Comparison of ENCODE assay signal across 15 cellular contexts in the genomic region with DNA sequence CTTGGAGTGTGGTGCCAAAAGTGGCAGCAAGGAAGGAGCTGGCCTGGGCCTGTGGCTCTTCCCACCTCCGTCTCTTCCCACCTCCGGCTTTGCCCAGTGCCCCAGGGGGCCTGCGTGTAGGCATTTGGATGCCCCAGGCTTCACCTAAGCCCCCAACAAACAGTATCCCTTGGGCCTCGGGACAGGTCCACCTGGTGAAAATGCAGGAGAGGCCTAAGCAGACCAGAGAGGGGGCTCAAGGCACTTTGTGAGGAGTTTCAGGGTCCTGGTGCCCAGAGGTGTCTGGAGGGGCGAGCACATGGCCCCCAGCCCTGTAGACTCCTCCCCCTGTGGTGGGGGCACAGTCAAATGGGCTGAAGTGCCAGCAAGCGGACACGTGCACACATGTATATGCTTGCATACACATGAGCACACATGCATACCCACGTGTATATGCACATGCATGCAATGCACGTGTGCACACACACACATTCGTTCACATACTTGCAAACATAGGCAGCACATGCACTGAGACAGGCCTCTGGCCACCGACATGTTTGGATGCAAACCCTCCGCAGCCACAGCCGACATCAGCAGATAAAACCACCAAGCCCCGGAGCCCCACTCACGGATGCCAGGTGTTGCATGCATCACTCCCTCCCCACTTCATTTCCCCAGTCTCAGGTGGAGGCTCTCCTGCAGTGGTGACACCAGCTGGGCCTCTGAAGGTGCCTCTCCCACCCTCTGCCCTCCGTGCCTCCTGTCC.
DNase-seq lines count a peak whose midpoint lies in the region; ATAC-seq, FAIRE-seq and TF ChIP-seq lines count a peak whose summit lies in the region.
"Had no signal": no experiment of that assay in that cellular context is flagged by ENCODE, and none has a peak within 500 bp of the region (broad histone marks: within the 10 kb centered on the region; RNA-seq: fewer than 3 reads in every experiment).

No MANE protein-coding gene starts in this region.

- H3K36me3 ChIP-seq in mucosa of descending colon (ENCODE audit: low read depth) (no peaks in the 10 kb centered on the region), H7 (replicated peaks; ENCODE audit: control insufficient read depth, insufficient read depth, low read length) (no peaks in the 10 kb centered on the region)
- H3K36me3 ChIP-seq: BLaER1 treated with 17β-estradiol and CSF1 and Interleukin-3, amounts not matched to agents 10 nM and 100 nM had no signal

- H3K9me3 ChIP-seq in mucosa of descending colon, result no peaks in the 10 kb centered on the region
- H3K9me3 ChIP-seq: BLaER1 treated with 17β-estradiol and CSF1 and Interleukin-3, amounts not matched to agents 10 nM and 100 nM had no signal

- FAIRE-seq in urothelium cell line (lab: Jason Lieb, UNC), result peak; percentile 93

- H3K27me3 ChIP-seq in H7 (ENCODE audit: control insufficient read depth, insufficient read depth, low read length), result no peaks in the 10 kb centered on the region
- H3K27me3 ChIP-seq: BLaER1 treated with 17β-estradiol and CSF1 and Interleukin-3, amounts not matched to agents 10 nM and 100 nM had no signal

- TF ChIP-seq CTCF in mucosa of descending colon (IDR thresholded peaks at IDR 0.05), result no peak

- intact Hi-C loops in cardiac septum (cut with DNase I) (no loop called here), mucosa of descending colon (cut with DNase I, micrococcal nuclease) (no loop called here)

- H3K4me1 ChIP-seq in mucosa of descending colon (ENCODE audit: low read depth), result no peaks in the 10 kb centered on the region
- H3K4me1 ChIP-seq: BLaER1 treated with 17β-estradiol and CSF1 and Interleukin-3, amounts not matched to agents 10 nM and 100 nM had no signal

- DNase-seq in activated CD4-positive, CD25-positive, alpha-beta regulatory T cell treated with anti-CD3 and anti-CD28 coated beads, Interleukin-2, amount 50 U/mL, for 72 hours, result peak; percentile 21
- DNase-seq in cardiac septum (ENCODE audit: low spot score) (peak; percentile 68), mucosa of descending colon (peak in 2 of 3 donors; percentile 8 to 16), urothelium cell line (ENCODE audit: low spot score) (no peak), H7 (no peak), NCI-H1092 treated with DMSO at 0.1 percent for 48 hours (lab: John Stamatoyannopoulos, UW) (no peak)
- DNase-seq in stimulated activated CD4-positive, alpha-beta T cell treated with anti-CD3 and anti-CD28 coated beads, Interleukin-4, amount 100 ng/mL, for 1 hour, result no peak
- DNase-seq: GF-D8, GOT3, HFFc6, Karpas-422, NCI-H1930, NCI-H510A had no signal

- ATAC-seq in activated CD4-positive, CD25-positive, alpha-beta regulatory T cell treated with anti-CD3 and anti-CD28 coated beads, Interleukin-2, amount 50 U/mL, for 24 hours, result no peak
- no peak for ATAC-seq in mucosa of descending colon

- H3K4me3 ChIP-seq in mucosa of descending colon (no peak overlapping the region), H7 (ENCODE audit: insufficient read depth, low read depth, low read length) (no peak overlapping the region)
- H3K4me3 ChIP-seq: BLaER1 treated with 17β-estradiol and CSF1 and Interleukin-3, amounts not matched to agents 10 nM and 100 nM had no signal

Comparison
In these comparisons a context has a peak if more than half of its experiments do, and no peak if none do; other contexts are left out.
1. DNase-seq: peak in activated CD4-positive, CD25-positive, alpha-beta regulatory T cell treated with anti-CD3 and anti-CD28 coated beads, Interleukin-2, amount 50 U/mL, for 72 hours (single experiment), cardiac septum (single experiment) and mucosa of descending colon (2 of 3); none in urothelium cell line (single experiment), H7 (single experiment), stimulated activated CD4-positive, alpha-beta T cell treated with anti-CD3 and anti-CD28 coated beads, Interleukin-4, amount 100 ng/mL, for 1 hour (single experiment) and NCI-H1092 treated with DMSO at 0.1 percent for 48 hours (single experiment).